9 cellular contexts compared by ENCODE assay signal in genomic region chr11:112584674-112585073, GRCh38.
DNase-seq lines count a peak whose midpoint lies in the region; FAIRE-seq and TF ChIP-seq lines count a peak whose summit lies in the region.
"Had no signal": no experiment of that assay in that cellular context is flagged by ENCODE, and none has a peak within 500 bp of the region (broad histone marks: within the 10 kb centered on the region; RNA-seq: fewer than 3 reads in every experiment).

No MANE protein-coding gene starts in this region.

- no peaks in the 10 kb centered on the region for H3K36me3 ChIP-seq in PC-9 (ENCODE audit: low read depth)
- H3K36me3 ChIP-seq: HAP-1 had no signal

- TF ChIP-seq CTCF in PC-9 (conservative IDR thresholded peaks at IDR 0.05): peak; percentile 64

- no peak overlapping the region for H3K4me2 ChIP-seq in PC-9

- H3K27ac ChIP-seq in PC-9: no peak overlapping the region

- H3K79me2 ChIP-seq in PC-9 (ENCODE audit: low read depth): no peaks in the 10 kb centered on the region

- H3K4me3 ChIP-seq in PC-9: no peak overlapping the region
- H3K4me3 ChIP-seq: HAP-1 had no signal

- 0 out of 2 replicates have a peak, but pooled peaks cover under 1% of the 10 kb centered on the region for H3K9me3 ChIP-seq in PC-9 (ENCODE audit: insufficient read depth, low read depth)
- H3K9me3 ChIP-seq: HAP-1 had no signal

- no peaks in the 10 kb centered on the region for H3F3A ChIP-seq in PC-9 (ENCODE audit: insufficient read depth, low read depth)

- no peak overlapping the region for H2AFZ ChIP-seq in PC-9

- FAIRE-seq in GM12892 (lab: Jason Lieb, UNC) (peak; percentile 94), GM19239 (lab: Jason Lieb, UNC) (no peak)

- no peaks in the 10 kb centered on the region for H3K9me2 ChIP-seq in PC-9 (ENCODE audit: insufficient read depth)

- TF ChIP-seq POLR2A in GM12892 (IDR thresholded peaks at IDR 0.05; ENCODE audit: low read depth, low read length): no peak

- no TSS peak for BruUV-seq in PC-9 (replicated peaks; lab: Mats Ljungman, UMichigan)

- H4K20me1 ChIP-seq in PC-9 (ENCODE audit: insufficient read depth): no peaks in the 10 kb centered on the region

- POLR2A ChIA-PET in PC-9 (lab: Charles Lee; ENCODE audit: unreplicated experiment): no interaction called here

- peaks cover 5% of the 10 kb centered on the region; the same call in 1 of the 2 replicates for H3K4me1 ChIP-seq in PC-9 (replicated peaks; ENCODE audit: insufficient read depth)
- H3K4me1 ChIP-seq: HAP-1 had no signal

- no peaks in the 10 kb centered on the region for H3K27me3 ChIP-seq in PC-9 (ENCODE audit: insufficient read depth, low read depth)

- CTCF ChIA-PET in PC-9 (lab: Charles Lee): no interaction called here

- DNase-seq in D341Med (ENCODE audit: low spot score): peak; percentile 48
- no peak for DNase-seq in GM12892 (ENCODE audit: insufficient read length)
- DNase-seq in PC-9: peak in 1 of 2 experiments; percentile 27
- DNase-seq in iPS-NIHi11 (ENCODE audit: low spot score): peak; percentile 31
- DNase-seq in hepatic stellate cell (ENCODE audit: low spot score): no peak
- no peak for DNase-seq in GM19239 (ENCODE audit: insufficient read length, low spot score)
- DNase-seq in stimulated activated CD4-positive, alpha-beta T cell treated with anti-CD3 and anti-CD28 coated beads, Interleukin-4, amount 100 ng/mL, for 4 hours: no peak
- DNase-seq in activated CD4-positive, CD25-positive, alpha-beta regulatory T cell (lab: John Stamatoyannopoulos, UW): no peak

- intact Hi-C loops in PC-9 (cut with micrococcal nuclease; ENCODE audit: unreplicated experiment): loop anchor here (1.0 to 10.0 kb wide), 3 partner anchors 294 to 528 kb away; partner anchors contain the start of gene PTS

Comparison
In these comparisons a context has a peak if more than half of its experiments do, and no peak if none do; other contexts are left out.
1. DNase-seq: peak in D341Med (single experiment) and iPS-NIHi11 (single experiment); none in GM12892 (single experiment), hepatic stellate cell (single experiment), GM19239 (single experiment), stimulated activated CD4-positive, alpha-beta T cell treated with anti-CD3 and anti-CD28 coated beads, Interleukin-4, amount 100 ng/mL, for 4 hours (0 of 2) and activated CD4-positive, CD25-positive, alpha-beta regulatory T cell (0 of 4).